22 cellular contexts compared by ENCODE assay signal in the genomic region with DNA sequence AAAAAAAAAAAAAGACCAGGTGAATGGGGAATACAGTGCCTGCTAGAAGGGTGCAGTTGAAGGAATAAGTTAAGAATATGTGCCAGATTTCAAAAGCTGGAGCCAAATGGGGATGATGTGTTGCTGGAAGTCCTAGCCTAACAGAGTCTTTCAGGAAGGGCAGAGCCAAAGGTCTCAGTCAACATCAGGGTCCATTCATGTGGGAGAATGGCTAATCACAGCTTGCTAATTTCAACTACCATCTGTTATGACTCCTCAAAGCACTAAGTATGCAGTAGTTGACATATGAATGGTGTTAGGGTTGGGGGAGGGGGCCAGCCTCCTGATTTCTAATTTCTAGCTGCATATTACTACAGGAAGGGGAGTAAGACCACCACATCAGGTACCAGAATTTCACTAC. TPM values are rescaled to one million over a fixed set of nuclear protein-coding genes. Genes with fewer than 3 reads are reported as not detected.
DNase-seq lines count a peak whose midpoint lies in the region; ATAC-seq, FAIRE-seq and TF ChIP-seq lines count a peak whose summit lies in the region.
"Had no signal": no experiment of that assay in that cellular context is flagged by ENCODE, and none has a peak within 500 bp of the region (broad histone marks: within the 10 kb centered on the region; RNA-seq: fewer than 3 reads in every experiment).

No MANE protein-coding gene starts in this region.

- H3K36me3 ChIP-seq in breast epithelium (no peaks in the 10 kb centered on the region), astrocyte (ENCODE audit: insufficient read depth, low read length) (peaks cover 12% of the 10 kb centered on the region)
- H3K36me3 ChIP-seq: lower lobe of right lung had no signal

- no peak for TF ChIP-seq POLR2A in breast epithelium (IDR thresholded peaks at IDR 0.05)

- no peak for FAIRE-seq in astrocyte (lab: Jason Lieb, UNC)
- FAIRE-seq: G401.6, kidney had no signal

- peaks cover 7 to 14% of the 10 kb centered on the region in 2 donors for H3K4me1 ChIP-seq in breast epithelium
- peaks cover 44% of the 10 kb centered on the region for H3K4me1 ChIP-seq in astrocyte (ENCODE audit: insufficient read depth, low read length)
- H3K4me1 ChIP-seq in foreskin keratinocyte, result peaks cover 23% of the 10 kb centered on the region

- H3K4me3 ChIP-seq in breast epithelium, result no peak overlapping the region
- H3K4me3 ChIP-seq in astrocyte (ENCODE audit: insufficient read depth, low read depth, low read length), result no peak overlapping the region
- H3K4me3 ChIP-seq: lower lobe of right lung had no signal

- no TSS peak for BruUV-seq in MCF 10A (replicated peaks; lab: Mats Ljungman, UMichigan)

- no peak overlapping the region for H3K27ac ChIP-seq in breast epithelium
- H3K27ac ChIP-seq in astrocyte (ENCODE audit: low read depth, low read length), result no peak overlapping the region
- no peak overlapping the region for H3K27ac ChIP-seq in foreskin keratinocyte
- H3K27ac ChIP-seq: lower lobe of right lung had no signal

- H3K9ac ChIP-seq in astrocyte (ENCODE audit: low read length), result no peak overlapping the region
- H3K9ac ChIP-seq: SK-N-SH had no signal

- CTCF ChIA-PET in MCF 10A (lab: Yijun Ruan, JAX), result interaction anchor here (1.1 to 2.5 kb wide), 7 partner anchors 12 to 82 kb away, joined by 3 to 10 read pairs (median 6); no protein-coding TSS in a partner anchor

- no peak for DNase-seq in MCF 10A (ENCODE audit: unreplicated experiment)
- DNase-seq in breast epithelium (ENCODE audit: low spot score in 2 of 2), result no peak
- DNase-seq in NCI-H524 (lab: John Stamatoyannopoulos, UW), result peak; percentile 49 to 90
- DNase-seq in astrocyte (ENCODE audit: low read depth), result no peak
- no peak for DNase-seq in foreskin keratinocyte
- no peak for DNase-seq in NCI-H526 (lab: John Stamatoyannopoulos, UW)
- no peak for DNase-seq in effector memory CD8-positive, alpha-beta T cell
- no peak for DNase-seq in head of caudate nucleus
- DNase-seq: activated CD4-positive, CD25-positive, alpha-beta regulatory T cell; activated effector memory CD4-positive, alpha-beta T cell treated with anti-CD3 and anti-CD28 coated beads, Interleukin-2, amount 50 U/mL, for 16 hours; CD4-positive, CD25-positive, alpha-beta regulatory T cell; foreskin melanocyte; GOT3; KG1; kidney; lower lobe of right lung; NCI-H187 treated with DMSO at 0.1 percent for 48 hours; SK-N-SH; stimulated activated CD4-positive, alpha-beta T cell treated with anti-CD3 and anti-CD28 coated beads, Interleukin-12 subunit alpha, Interleukin-12 subunit beta, amount 100 ng/mL, for 4 hours; stimulated activated CD8-positive, alpha-beta memory T cell treated with anti-CD3 and anti-CD28 coated beads, Interleukin-4, amount 100 ng/mL, for 48 hours had no signal

- TF ChIP-seq CTCF in MCF 10A (IDR thresholded peaks at IDR 0.05; ENCODE audit: unreplicated experiment), result no peak
- TF ChIP-seq CTCF in breast epithelium (IDR thresholded peaks at IDR 0.05), result no peak
- TF ChIP-seq CTCF in astrocyte (IDR thresholded peaks at IDR 0.05; ENCODE audit: insufficient read depth, low read depth, low read length), result no peak
- no peak for TF ChIP-seq CTCF in foreskin keratinocyte (conservative IDR thresholded peaks at IDR 0.05)

- POLR2A ChIA-PET in MCF 10A (lab: Yijun Ruan, JAX), result interaction anchor here (1.5 to 9.9 kb wide), 4 partner anchors 14 to 61 kb away, joined by 3 to 349 read pairs (median 107); no protein-coding TSS in a partner anchor

- no peak overlapping the region for H2AFZ ChIP-seq in astrocyte (ENCODE audit: low read depth, low read length)

- H3K4me2 ChIP-seq in astrocyte (ENCODE audit: low read length), result peak overlapping the region; percentile 7
- H3K4me2 ChIP-seq: SK-N-SH had no signal

- peaks cover 51% of the 10 kb centered on the region for H3K4me1 Mint-ChIP-seq in MCF 10A (ENCODE audit: insufficient read depth, unreplicated experiment)
- peaks cover 43% of the 10 kb centered on the region for H3K4me1 Mint-ChIP-seq in astrocyte (ENCODE audit: low read depth, unreplicated experiment)
- H3K4me1 Mint-ChIP-seq in effector memory CD8-positive, alpha-beta T cell (ENCODE audit: low read depth in 2 of 2), result peaks cover 19 to 28% of the 10 kb centered on the region in 2 donors

- H3K27me3 Mint-ChIP-seq in MCF 10A (ENCODE audit: insufficient read depth, unreplicated experiment), result no peaks in the 10 kb centered on the region
- no peaks in the 10 kb centered on the region for H3K27me3 Mint-ChIP-seq in astrocyte (ENCODE audit: low read depth, unreplicated experiment)
- no peaks in the 10 kb centered on the region for H3K27me3 Mint-ChIP-seq in effector memory CD8-positive, alpha-beta T cell
- H3K27me3 Mint-ChIP-seq: CD4-positive, CD25-positive, alpha-beta regulatory T cell; dendritic cell treated with granulocyte-macrophage colony-stimulating factor and Interleukin-4, amounts not matched to agents 40 ng/mL and 50 ng/mL, for 4 days had no signal

- peak overlapping the region; percentile 51 for H3K4me3 Mint-ChIP-seq in MCF 10A (ENCODE audit: unreplicated experiment)
- no peak overlapping the region for H3K4me3 Mint-ChIP-seq in astrocyte (ENCODE audit: unreplicated experiment)
- no peak overlapping the region for H3K4me3 Mint-ChIP-seq in effector memory CD8-positive, alpha-beta T cell
- H3K4me3 Mint-ChIP-seq: dendritic cell treated with granulocyte-macrophage colony-stimulating factor and Interleukin-4, amounts not matched to agents 40 ng/mL and 50 ng/mL, for 4 days had no signal

- H3K27me3 ChIP-seq in breast epithelium (no peaks in the 10 kb centered on the region), astrocyte (ENCODE audit: insufficient read depth, low read length) (no peaks in the 10 kb centered on the region), foreskin keratinocyte (no peaks in the 10 kb centered on the region)

- no peaks in the 10 kb centered on the region for H4K20me1 ChIP-seq in astrocyte (ENCODE audit: insufficient read depth, low read length)

- intact Hi-C loops in MCF 10A (cut with micrococcal nuclease) (no loop called here), breast epithelium (cut with DNase I; ENCODE audit: low total_unique reads) (loop anchor here (10.0 kb wide), 1 partner anchor 62 kb away; no protein-coding TSS in a partner anchor), head of caudate nucleus (cut with DNase I) (no loop called here)

- H3K9me3 Mint-ChIP-seq in MCF 10A (ENCODE audit: unreplicated experiment) (no peaks in the 10 kb centered on the region), astrocyte (ENCODE audit: unreplicated experiment) (no peaks in the 10 kb centered on the region)
- no peaks in the 10 kb centered on the region for H3K9me3 Mint-ChIP-seq in effector memory CD8-positive, alpha-beta T cell
- H3K9me3 Mint-ChIP-seq: dendritic cell treated with granulocyte-macrophage colony-stimulating factor and Interleukin-4, amounts not matched to agents 40 ng/mL and 50 ng/mL, for 4 days had no signal

- ATAC-seq in foreskin keratinocyte, result no peak
- no peak for ATAC-seq in effector memory CD8-positive, alpha-beta T cell (replicated peaks)
- ATAC-seq: lower lobe of right lung had no signal

- peaks cover 71% of the 10 kb centered on the region for H3K79me2 ChIP-seq in astrocyte (ENCODE audit: insufficient read depth, low read length)

- H3K9me3 ChIP-seq in breast epithelium (no peaks in the 10 kb centered on the region), astrocyte (ENCODE audit: insufficient read depth, low read depth, low read length) (no peaks in the 10 kb centered on the region)
- H3K9me3 ChIP-seq: lower lobe of right lung, SK-N-SH had no signal

- H3K36me3 Mint-ChIP-seq in MCF 10A (ENCODE audit: insufficient read depth, unreplicated experiment), result peaks cover 85% of the 10 kb centered on the region
- H3K36me3 Mint-ChIP-seq in astrocyte (ENCODE audit: low read depth, unreplicated experiment), result peaks cover 26% of the 10 kb centered on the region
- H3K36me3 Mint-ChIP-seq in effector memory CD8-positive, alpha-beta T cell (ENCODE audit: insufficient read depth), result no peaks in the 10 kb centered on the region

- H3K27ac Mint-ChIP-seq in MCF 10A (ENCODE audit: low read depth, unreplicated experiment), result peak overlapping the region; percentile 42
- H3K27ac Mint-ChIP-seq in astrocyte (ENCODE audit: unreplicated experiment), result no peak overlapping the region
- H3K27ac Mint-ChIP-seq in effector memory CD8-positive, alpha-beta T cell, result no peak overlapping the region
- H3K27ac Mint-ChIP-seq: dendritic cell treated with granulocyte-macrophage colony-stimulating factor and Interleukin-4, amounts not matched to agents 40 ng/mL and 50 ng/mL, for 4 days had no signal

RNA-seq across cellular contexts. Expression of a gene that starts 4.4 kb away (rescaled TPM):
- total RNA-seq in MCF 10A (2022) (168 and 186 TPM in 2 replicates), breast epithelium (100 to 1,000 TPM; 126 to 238 (median 138) TPM), astrocyte (57.6 and 60.7 TPM in 2 replicates), foreskin keratinocyte (58.0 and 59.5 TPM in 2 replicates)
- polyA plus RNA-seq in foreskin keratinocyte, result 5.0 and 5.8 TPM in 2 replicates

Comparison
In these comparisons a context has a peak if more than half of its experiments do, and no peak if none do; other contexts are left out.
1. DNase-seq: peak in NCI-H524 (2 of 2); none in MCF 10A (single experiment), breast epithelium (0 of 2), astrocyte (single experiment), foreskin keratinocyte (0 of 2), NCI-H526 (0 of 2), effector memory CD8-positive, alpha-beta T cell (0 of 3) and head of caudate nucleus (0 of 42).